Comparison of ENCODE assay signal across 8 cellular contexts in genomic region chr12:76158518-76159321, GRCh38.
DNase-seq lines count a peak whose midpoint lies in the region; ATAC-seq and FAIRE-seq lines count a peak whose summit lies in the region.

No MANE protein-coding gene starts in this region.

- H3K27ac ChIP-seq in trophoblast cell (ENCODE audit: low read depth, low read length): no peak overlapping the region

- no peaks in the 10 kb centered on the region for H3K9me3 ChIP-seq in trophoblast cell (ENCODE audit: insufficient read depth, low read depth, low read length)

- no peak overlapping the region for H4K12ac ChIP-seq in trophoblast cell (ENCODE audit: low read depth, low read length)

- no peak overlapping the region for H3K4ac ChIP-seq in trophoblast cell (ENCODE audit: low read depth, low read length)

- no peaks in the 10 kb centered on the region for H3K79me2 ChIP-seq in trophoblast cell (ENCODE audit: control insufficient read depth, insufficient read depth, low read length, poor library complexity)

- no peak overlapping the region for H3K9ac ChIP-seq in trophoblast cell (ENCODE audit: low read length)

- no peak overlapping the region for H3K14ac ChIP-seq in trophoblast cell (ENCODE audit: low read length)

- DNase-seq in AG08396 (ENCODE audit: low spot score) (peak; percentile 73), OCI-M1 (lab: John Stamatoyannopoulos, UW) (peak; percentile 93), foreskin melanocyte (peak; percentile 38), trophoblast cell (peak; percentile 59 to 86), urothelium cell line (ENCODE audit: low spot score) (peak; percentile 72)
- peak; percentile 89 to 90 for DNase-seq in activated T-cell treated with anti-CD3 and anti-CD28 coated beads, Interleukin-2, amount 50 U/mL, for 48 hours

- H2BK120ac ChIP-seq in trophoblast cell (ENCODE audit: insufficient read depth, low read length, poor library complexity): no peak overlapping the region

- peak; percentile 55 for FAIRE-seq in urothelium cell line (lab: Jason Lieb, UNC)

- no peaks in the 10 kb centered on the region for H3K36me3 ChIP-seq in trophoblast cell (ENCODE audit: control insufficient read depth in 1 of 2, insufficient read depth in 2 of 2, low read length in 2 of 2)

- no peak overlapping the region for H3K4me2 ChIP-seq in trophoblast cell (ENCODE audit: low read length)

- no peak overlapping the region for H2BK5ac ChIP-seq in trophoblast cell (ENCODE audit: low read depth, low read length, poor library complexity)

- H3K18ac ChIP-seq in trophoblast cell (ENCODE audit: low read length): no peak overlapping the region

- no peak overlapping the region for H2AK5ac ChIP-seq in trophoblast cell (ENCODE audit: low read length)

- no peak overlapping the region for H4K8ac ChIP-seq in trophoblast cell (ENCODE audit: low read depth, low read length)

- no peak overlapping the region for H3K4me3 ChIP-seq in trophoblast cell (ENCODE audit: low read depth, low read length)

- no peaks in the 10 kb centered on the region for H3K79me1 ChIP-seq in trophoblast cell (ENCODE audit: low read length)

- H3K27me3 ChIP-seq in trophoblast cell (ENCODE audit: insufficient read depth, low read length): no peaks in the 10 kb centered on the region

- no peak overlapping the region for H2BK12ac ChIP-seq in trophoblast cell (ENCODE audit: low read length)

- WGBS in trophoblast cell (ENCODE audit: extremely low coverage, insufficient coverage, insufficient read length): no CpG with 5 or more reads among the region's 11 CpGs

- no peaks in the 10 kb centered on the region for H3K4me1 ChIP-seq in trophoblast cell (ENCODE audit: control insufficient read depth in 1 of 2, insufficient read depth in 2 of 2, low read length in 2 of 2)

- ATAC-seq in GM18867 (IDR thresholded peaks at IDR 0.05; ENCODE audit: unreplicated experiment) (peak; percentile 97), HG03060 (IDR thresholded peaks at IDR 0.05; ENCODE audit: low read depth, unreplicated experiment) (peak; percentile 98)

- no peak overlapping the region for H2AFZ ChIP-seq in trophoblast cell (ENCODE audit: insufficient read depth, low read length, poor library complexity)

- H3K23ac ChIP-seq in trophoblast cell (ENCODE audit: low read length): no peak overlapping the region

- H4K91ac ChIP-seq in trophoblast cell (ENCODE audit: low read depth, low read length): no peak overlapping the region

Comparison
In these comparisons a context has a peak if more than half of its experiments do, and no peak if none do; other contexts are left out.
1. DNase-seq: peak in every context shown above with its lines; median percentile 93 in OCI-M1; 90 in activated T-cell treated with anti-CD3 and anti-CD28 coated beads, Interleukin-2, amount 50 U/mL, for 48 hours; 73 in AG08396; 72 in trophoblast cell; 72 in urothelium cell line; 38 in foreskin melanocyte.